ENCODE assay signal across 16 cellular contexts in genomic region chr20:19626896-19627295, GRCh38.
A peak's percentile ranks its signal among the peaks of the same experiment; 100 is the strongest.
DNase-seq lines count a peak whose midpoint lies in the region; ATAC-seq, FAIRE-seq and TF ChIP-seq lines count a peak whose summit lies in the region.
"Had no signal": no experiment of that assay in that cellular context is flagged by ENCODE, and none has a peak within 500 bp of the region (broad histone marks: within the 10 kb centered on the region; RNA-seq: fewer than 3 reads in every experiment).

No MANE protein-coding gene starts in this region.

- no peak overlapping the region for H2AFZ ChIP-seq in mesenchymal stem cell (ENCODE audit: low read depth, low read length)

- TF ChIP-seq CTCF in brain microvascular endothelial cell (IDR thresholded peaks at IDR 0.05; ENCODE audit: low read depth, low read length, missing control alignments) = no peak

- H3K27ac Mint-ChIP-seq in CD8-positive, alpha-beta memory T cell = no peak overlapping the region

- H4K91ac ChIP-seq in mesenchymal stem cell (ENCODE audit: low read length) = no peak overlapping the region

- in situ Hi-C loops in brain microvascular endothelial cell (cut with HindIII; ENCODE audit: low pct_ligation_motif_present, low sequenced_read_pairs) = no loop called here

- H3K36me3 ChIP-seq in brain microvascular endothelial cell (replicated peaks) (no peaks in the 10 kb centered on the region), mesenchymal stem cell (ENCODE audit: control insufficient read depth in 1 of 2, insufficient read depth in 2 of 2, low read depth in 1 of 2, low read length in 2 of 2) (no peaks in the 10 kb centered on the region)
- H3K36me3 ChIP-seq in CD8-positive, alpha-beta memory T cell (ENCODE audit: insufficient read depth, low read length) = no peaks in the 10 kb centered on the region
- H3K36me3 ChIP-seq: BE2C, HAP-1 had no signal

- WGBS in mesenchymal stem cell = 65% methylated on average over 4 of the region's 5 CpGs

- no peaks in the 10 kb centered on the region for H3K79me1 ChIP-seq in mesenchymal stem cell (replicated peaks; ENCODE audit: low read length, poor library complexity, severe bottlenecking)

- no peaks in the 10 kb centered on the region for H3K9me3 ChIP-seq in mesenchymal stem cell (ENCODE audit: control insufficient read depth, low read length)
- H3K9me3 ChIP-seq in CD8-positive, alpha-beta memory T cell (ENCODE audit: low read length) = no peaks in the 10 kb centered on the region
- H3K9me3 ChIP-seq: BE2C, HAP-1 had no signal

- POLR2A ChIA-PET in CD8-positive, alpha-beta memory T cell (lab: Charles Lee) = no interaction called here

- ATAC-seq in HG03097 (IDR thresholded peaks at IDR 0.05; ENCODE audit: low FRiP score, unreplicated experiment) = no peak
- ATAC-seq: GM12878 had no signal

- FAIRE-seq in frontal cortex (lab: Jason Lieb, UNC) = no peak
- FAIRE-seq: GM12878 had no signal

- peaks cover 0 to 5% (median 2%) of the 10 kb centered on the region in 5 donors for H3K9me3 Mint-ChIP-seq in CD8-positive, alpha-beta memory T cell

- H3K9ac ChIP-seq in mesenchymal stem cell (ENCODE audit: low read length) = no peak overlapping the region

- H3K14ac ChIP-seq in mesenchymal stem cell (ENCODE audit: low read length in 2 of 2) = no peak overlapping the region

- H2BK5ac ChIP-seq in mesenchymal stem cell (ENCODE audit: low read depth, low read length, poor library complexity, severe bottlenecking) = no peak overlapping the region

- no peak overlapping the region for H3K4ac ChIP-seq in mesenchymal stem cell (ENCODE audit: low read depth in 1 of 2, low read length in 2 of 2)

- no peak overlapping the region for H3K18ac ChIP-seq in mesenchymal stem cell (ENCODE audit: low read depth in 1 of 2, low read length in 2 of 2)

- no peak overlapping the region for H3K4me2 ChIP-seq in mesenchymal stem cell (ENCODE audit: low read length, poor library complexity, severe bottlenecking)

- DNase-seq in EL (peak; percentile 9), M059J (ENCODE audit: low read depth) (peak; percentile 50), brain microvascular endothelial cell (peak; percentile 1), mesenchymal stem cell (peak; percentile 3), pons (ENCODE audit: low spot score) (no peak), frontal cortex (ENCODE audit: low spot score in 2 of 2) (no peak)
- DNase-seq in CD8-positive, alpha-beta memory T cell = no peak
- DNase-seq: BE2C, NCI-H1105, NCI-H1694 treated with DMSO at 0.1 percent for 48 hours, NCI-H2171 treated with DMSO at 0.1 percent for 48 hours, NCI-H82, SIG-M5 had no signal

- no peak overlapping the region for H3K4me3 ChIP-seq in brain microvascular endothelial cell (ENCODE audit: low read depth, low read length)
- no peak overlapping the region for H3K4me3 ChIP-seq in mesenchymal stem cell (ENCODE audit: insufficient read depth in 1 of 2, low read depth in 1 of 2, low read length in 2 of 2)
- H3K4me3 ChIP-seq in CD8-positive, alpha-beta memory T cell (ENCODE audit: low read length) = no peak overlapping the region
- H3K4me3 ChIP-seq: GM12878, HAP-1 had no signal

- no peaks in the 10 kb centered on the region for H3K4me1 ChIP-seq in mesenchymal stem cell (ENCODE audit: control insufficient read depth, insufficient read depth, low read depth, low read length)
- no peaks in the 10 kb centered on the region for H3K4me1 ChIP-seq in CD8-positive, alpha-beta memory T cell (ENCODE audit: insufficient read depth, low read length)
- H3K4me1 ChIP-seq: BE2C, HAP-1 had no signal

- CTCF ChIA-PET in CD8-positive, alpha-beta memory T cell (lab: Charles Lee) = no interaction called here

- H3K36me3 Mint-ChIP-seq in CD8-positive, alpha-beta memory T cell = no peaks in the 10 kb centered on the region

- H2BK15ac ChIP-seq in mesenchymal stem cell (ENCODE audit: low read depth, poor library complexity, severe bottlenecking) = no peak overlapping the region

- H2AK5ac ChIP-seq in mesenchymal stem cell (ENCODE audit: low read length, severe bottlenecking) = no peak overlapping the region

- H3K4me1 Mint-ChIP-seq in CD8-positive, alpha-beta memory T cell = no peaks in the 10 kb centered on the region

- H2BK120ac ChIP-seq in mesenchymal stem cell (ENCODE audit: low read depth, low read length) = no peak overlapping the region

- H4K8ac ChIP-seq in mesenchymal stem cell (ENCODE audit: low read length) = no peak overlapping the region

- no peak overlapping the region for H3K4me3 Mint-ChIP-seq in CD8-positive, alpha-beta memory T cell

- H3K27ac ChIP-seq in brain microvascular endothelial cell (no peak overlapping the region), mesenchymal stem cell (ENCODE audit: low read length, poor library complexity, severe bottlenecking) (no peak overlapping the region)
- H3K27ac ChIP-seq in CD8-positive, alpha-beta memory T cell (ENCODE audit: low read depth, low read length) = no peak overlapping the region

- peaks cover 2 to 12% of the 10 kb centered on the region in 2 donors for H3K27me3 Mint-ChIP-seq in CD8-positive, alpha-beta memory T cell

- no peak overlapping the region for H3K23ac ChIP-seq in mesenchymal stem cell (ENCODE audit: low read length in 2 of 2)

- H2BK12ac ChIP-seq in mesenchymal stem cell (ENCODE audit: low read length in 2 of 2) = no peak overlapping the region

- H3K27me3 ChIP-seq in brain microvascular endothelial cell (replicated peaks) (no peaks in the 10 kb centered on the region), mesenchymal stem cell (ENCODE audit: control insufficient read depth in 1 of 2, insufficient read depth in 1 of 2, low read length in 2 of 2) (peaks cover 0 to 6% of the 10 kb centered on the region in 2 experiments)
- H3K27me3 ChIP-seq in CD8-positive, alpha-beta memory T cell (ENCODE audit: insufficient read depth, low read length, poor library complexity, severe bottlenecking) = no peaks in the 10 kb centered on the region
- H3K27me3 ChIP-seq: BE2C had no signal

Comparison
In these comparisons a context has a peak if more than half of its experiments do, and no peak if none do; other contexts are left out.
1. DNase-seq: peak in EL (single experiment), M059J (single experiment), brain microvascular endothelial cell (single experiment) and mesenchymal stem cell (single experiment); none in pons (single experiment), frontal cortex (0 of 2) and CD8-positive, alpha-beta memory T cell (0 of 5).